Comparison of ENCODE assay signal across 8 cellular contexts in genomic region chr15:41558400-41559238, GRCh38. TPM values are rescaled to one million over a fixed set of nuclear protein-coding genes. Genes with fewer than 3 reads are reported as not detected.
DNase-seq lines count a peak whose midpoint lies in the region; ATAC-seq and TF ChIP-seq lines count a peak whose summit lies in the region.

Gene TYRO3 (plus strand): TSS chr15:41559212. CDS start chr15:41559258, 46 bp downstream.

- H3K4me1 Mint-ChIP-seq in activated naive CD8-positive, alpha-beta T cell treated with anti-CD3 and anti-CD28 coated beads for 36 hours = peaks cover 14% of the 10 kb centered on the region

- 2 to 7% (median 2%) methylated on average over 17 to 81 of the region's 81 CpGs for WGBS in heart left ventricle, 4 donors
- 1% methylated on average over 81 of the region's 81 CpGs for WGBS in thymus

- intact Hi-C loops in heart left ventricle (cut with DNase I) = loop anchor here in 8 of 10 donors (1.0 to 10.0 kb wide), 4 partner anchors 27 to 256 kb away; no protein-coding TSS in a partner anchor

- peak; percentile 90 for DNase-seq in AG20443 (ENCODE audit: low spot score)
- peak; percentile 94 for DNase-seq in H7
- peak; percentile 79 for DNase-seq in activated naive CD8-positive, alpha-beta T cell treated with anti-CD3 and anti-CD28 coated beads for 36 hours
- DNase-seq in heart left ventricle = peak; percentile 59 to 82 (median 66)

- no peaks in the 10 kb centered on the region for H3K9me3 Mint-ChIP-seq in activated naive CD8-positive, alpha-beta T cell treated with anti-CD3 and anti-CD28 coated beads for 36 hours

- H3K79me2 ChIP-seq in parathyroid adenoma = no peaks in the 10 kb centered on the region

- H3K4me1 ChIP-seq in heart left ventricle (peaks cover 0 to 45% (median 19%) of the 10 kb centered on the region in 12 donors), parathyroid adenoma (no peaks in the 10 kb centered on the region), thymus (ENCODE audit: control insufficient read depth, insufficient read depth, low read length) (peaks cover 23% of the 10 kb centered on the region)

- H3K36me3 ChIP-seq in H7 (replicated peaks; ENCODE audit: control insufficient read depth, insufficient read depth, low read length) (peaks cover 4% of the 10 kb centered on the region), heart left ventricle (no peaks in the 10 kb centered on the region), parathyroid adenoma (ENCODE audit: control insufficient read depth, insufficient read depth, low read length) (no peaks in the 10 kb centered on the region), thymus (ENCODE audit: control insufficient read depth, insufficient read depth) (no peaks in the 10 kb centered on the region)

- TF ChIP-seq CTCF in heart left ventricle (IDR thresholded peaks at IDR 0.05) (no peak), parathyroid adenoma (IDR thresholded peaks at IDR 0.05) (no peak)

- peak within 1 kb of the TSS in 7 of 12 donors; percentile 28 to 66 (median 34) for H3K27ac ChIP-seq in heart left ventricle
- no peak within 1 kb of the TSS for H3K27ac ChIP-seq in parathyroid adenoma
- no peak within 1 kb of the TSS for H3K27ac ChIP-seq in thymus (ENCODE audit: low read depth)

- H3K27me3 ChIP-seq in H7 (ENCODE audit: control insufficient read depth, insufficient read depth, low read length) (no peaks in the 10 kb centered on the region), heart left ventricle (peaks cover 0 to 6% (median 0%) of the 10 kb centered on the region in 9 donors), parathyroid adenoma (ENCODE audit: control insufficient read depth, insufficient read depth, low read length) (no peaks in the 10 kb centered on the region), thymus (ENCODE audit: control insufficient read depth, insufficient read depth) (peaks cover 12% of the 10 kb centered on the region)

- H3K4me3 ChIP-seq in H7 (ENCODE audit: insufficient read depth, low read depth, low read length) (peak within 1 kb of the TSS; percentile 78), heart left ventricle (peak within 1 kb of the TSS; percentile 48 to 94 (median 62)), parathyroid adenoma (ENCODE audit: low read depth, low read length) (peak within 1 kb of the TSS; percentile 45), thymus (ENCODE audit: low read length) (peak within 1 kb of the TSS; percentile 65)

- no peaks in the 10 kb centered on the region for H3K36me3 Mint-ChIP-seq in activated naive CD8-positive, alpha-beta T cell treated with anti-CD3 and anti-CD28 coated beads for 36 hours

- peaks cover 31% of the 10 kb centered on the region for H3K27me3 Mint-ChIP-seq in activated naive CD8-positive, alpha-beta T cell treated with anti-CD3 and anti-CD28 coated beads for 36 hours

- no peak within 1 kb of the TSS for H3K9ac ChIP-seq in parathyroid adenoma

- TF ChIP-seq POLR2A in heart left ventricle (IDR thresholded peaks at IDR 0.05) = peak in 1 of 2 donors; percentile 45

- H2AFZ ChIP-seq in parathyroid adenoma = peak within 1 kb of the TSS; percentile 74

- ATAC-seq in SK-N-SH treated with all-trans-retinoic acid at 6 μM for 48 hours (peak; percentile 12), heart left ventricle (peak in 3 of 4 donors; percentile 35 to 69 (median 58)), HG02678 (IDR thresholded peaks at IDR 0.05; ENCODE audit: unreplicated experiment) (no peak)

- H3K4me2 ChIP-seq in parathyroid adenoma (ENCODE audit: low read length) = peak within 1 kb of the TSS; percentile 62

- peak within 1 kb of the TSS; percentile 35 for H3K27ac Mint-ChIP-seq in activated naive CD8-positive, alpha-beta T cell treated with anti-CD3 and anti-CD28 coated beads for 36 hours

- H3K9me3 ChIP-seq in heart left ventricle (no peaks in the 10 kb centered on the region), parathyroid adenoma (ENCODE audit: control insufficient read depth, low read length) (no peaks in the 10 kb centered on the region), thymus (ENCODE audit: control insufficient read depth) (no peaks in the 10 kb centered on the region)

- peak within 1 kb of the TSS; percentile 79 for H3K4me3 Mint-ChIP-seq in activated naive CD8-positive, alpha-beta T cell treated with anti-CD3 and anti-CD28 coated beads for 36 hours

TF ChIP-seq in SK-N-SH treated with all-trans-retinoic acid at 6 μM for 48 hours, 23 proteins besides CTCF, POLR2A, EP300 and RAD21 (continues in another document):
- TF ChIP-seq PATZ1 (CRISPR knock-in tag; IDR thresholded peaks at IDR 0.05; ENCODE audit: borderline replicate concordance) (no peak), BACH2 (CRISPR knock-in tag; IDR thresholded peaks at IDR 0.05; ENCODE audit: borderline replicate concordance) (no peak), POU6F1 (CRISPR knock-in tag; IDR thresholded peaks at IDR 0.05; ENCODE audit: borderline replicate concordance, low read depth) (no peak), ZFP30 (CRISPR knock-in tag; IDR thresholded peaks at IDR 0.05) (no peak), ZC3H10 (CRISPR knock-in tag; IDR thresholded peaks at IDR 0.05) (no peak), TSHZ2 (CRISPR knock-in tag; IDR thresholded peaks at IDR 0.05) (no peak), CSDC2 (CRISPR knock-in tag; IDR thresholded peaks at IDR 0.05) (no peak), SNAI2 (CRISPR knock-in tag; IDR thresholded peaks at IDR 0.05) (no peak), RARB (CRISPR knock-in tag; IDR thresholded peaks at IDR 0.05) (no peak), ARNTL (CRISPR knock-in tag; IDR thresholded peaks at IDR 0.05; ENCODE audit: borderline replicate concordance, low read depth) (no peak), ISL1 (CRISPR knock-in tag; IDR thresholded peaks at IDR 0.05) (no peak), ZNF8 (CRISPR knock-in tag; IDR thresholded peaks at IDR 0.05) (no peak)

RNA-seq across cellular contexts. Expression of gene TYRO3, which starts in this region (rescaled TPM):
- total RNA-seq in H7 (2014; rRNA removed; shearing (Covaris generic)) = 65.8 and 72.6 TPM in 2 replicates
- 1 to 10 TPM; 1.1 to 1.3 TPM for total RNA-seq in activated naive CD8-positive, alpha-beta T cell treated with anti-CD3 and anti-CD28 coated beads for 36 hours
- 10 to 100 TPM in 3 of 9 donors, 1 to 10 TPM in 6; 2.5 to 15.4 (median 3.7) TPM for total RNA-seq in heart left ventricle
- polyA plus RNA-seq in heart left ventricle (10 to 100 TPM in 1 of 2 donors, 1 to 10 TPM in 1; 2.6 to 13.7 TPM), thymus (1.5 TPM)

Comparison
In these comparisons a context has a peak if more than half of its experiments do, and no peak if none do; other contexts are left out.
1. H3K27ac ChIP-seq: peak in heart left ventricle (7 of 12); none in parathyroid adenoma (single experiment) and thymus (single experiment).
2. Peak in every context shown above with its lines, with median percentiles within 50 percentile points of each other: DNase-seq and H3K4me3 ChIP-seq.